ENCODE assay signal across 20 cellular contexts in genomic region chr9:69292078-69292477, GRCh38.
"Had no signal": no experiment of that assay in that cellular context is flagged by ENCODE, and none has a peak within 500 bp of the region (broad histone marks: within the 10 kb centered on the region; RNA-seq: fewer than 3 reads in every experiment).

No MANE protein-coding gene starts in this region.

- H3K4me1 Mint-ChIP-seq: activated naive CD4-positive, alpha-beta T cell treated with anti-CD3 and anti-CD28 coated beads, Interleukin-2, amount 10 ng/mL, durations not matched to agents 7 days and 5 days; activated naive CD8-positive, alpha-beta T cell treated with anti-CD3 and anti-CD28 coated beads, Interleukin-2, amount 50 U/mL, for 24 hours; brain had no signal

- H3K27me3 ChIP-seq: thyroid gland had no signal

- H3K36me3 Mint-ChIP-seq: activated naive CD4-positive, alpha-beta T cell treated with anti-CD3 and anti-CD28 coated beads, Interleukin-2, amount 10 ng/mL, durations not matched to agents 7 days and 5 days; brain had no signal

- ATAC-seq: activated naive CD8-positive, alpha-beta T cell treated with anti-CD3 and anti-CD28 coated beads, Interleukin-2, amount 50 U/mL, for 24 hours; activated T-cell treated with anti-CD3 and anti-CD28 coated beads, Interleukin-2, amount 50 U/mL, for 4 hours; left lobe of liver had no signal

- H3K9me3 ChIP-seq: thyroid gland had no signal

- H3K4me3 Mint-ChIP-seq: activated naive CD4-positive, alpha-beta T cell treated with anti-CD3 and anti-CD28 coated beads, Interleukin-2, amount 10 ng/mL, durations not matched to agents 7 days and 5 days; activated naive CD8-positive, alpha-beta T cell treated with anti-CD3 and anti-CD28 coated beads, Interleukin-2, amount 50 U/mL, for 24 hours; activated T-cell treated with anti-CD3 and anti-CD28 coated beads, Interleukin-2, amount 50 U/mL, for 4 hours; brain; nephron had no signal

- H3K27ac Mint-ChIP-seq: activated naive CD4-positive, alpha-beta T cell treated with anti-CD3 and anti-CD28 coated beads, Interleukin-2, amount 10 ng/mL, durations not matched to agents 7 days and 5 days; activated naive CD8-positive, alpha-beta T cell treated with anti-CD3 and anti-CD28 coated beads, Interleukin-2, amount 50 U/mL, for 24 hours; brain; nephron had no signal

- DNase-seq: activated CD4-positive, alpha-beta T cell treated with anti-CD3 and anti-CD28 coated beads, Interleukin-2, amount 50 U/mL, for 1 hour; activated CD4-positive, CD25-positive, alpha-beta regulatory T cell treated with anti-CD3 and anti-CD28 coated beads, Interleukin-2, amount 50 U/mL, for 72 hours; activated CD8-positive, alpha-beta memory T cell treated with anti-CD3 and anti-CD28 coated beads, Interleukin-2, amount 50 U/mL, for 4 hours; activated naive CD4-positive, alpha-beta T cell treated with anti-CD3 and anti-CD28 coated beads, Interleukin-2, amount 10 ng/mL, durations not matched to agents 7 days and 5 days; activated naive CD8-positive, alpha-beta T cell treated with anti-CD3 and anti-CD28 coated beads, Interleukin-2, amount 50 U/mL, for 24 hours; activated T-cell treated with anti-CD3 and anti-CD28 coated beads, Interleukin-2, amount 50 U/mL, for 4 hours; anterior cingulate cortex; caudate nucleus; hypothalamus; islet precursor cell; midbrain; stimulated activated CD4-positive, alpha-beta T cell treated with anti-CD3 and anti-CD28 coated beads, Interleukin-12 subunit alpha, Interleukin-12 subunit beta, amount 100 ng/mL, for 4 hours; stimulated activated CD4-positive, alpha-beta T cell treated with anti-CD3 and anti-CD28 coated beads, Interleukin-1b, Interleukin-23, amount 100 ng/mL, for 48 hours; stimulated activated naive CD4-positive, alpha-beta T cell treated with Interleukin-2 at 50 U/mL for 16 hours; thyroid gland had no signal

- H3K36me3 ChIP-seq: thyroid gland had no signal

- H3K9me3 Mint-ChIP-seq: activated naive CD4-positive, alpha-beta T cell treated with anti-CD3 and anti-CD28 coated beads, Interleukin-2, amount 10 ng/mL, durations not matched to agents 7 days and 5 days; activated naive CD8-positive, alpha-beta T cell treated with anti-CD3 and anti-CD28 coated beads, Interleukin-2, amount 50 U/mL, for 24 hours; activated T-cell treated with anti-CD3 and anti-CD28 coated beads, Interleukin-2, amount 50 U/mL, for 4 hours had no signal

- H3K27ac ChIP-seq: coronary artery, thyroid gland, VCaP had no signal

- H3K4me3 ChIP-seq: coronary artery, thyroid gland had no signal
